ENCODE assay signal across 16 cellular contexts in the genomic region with DNA sequence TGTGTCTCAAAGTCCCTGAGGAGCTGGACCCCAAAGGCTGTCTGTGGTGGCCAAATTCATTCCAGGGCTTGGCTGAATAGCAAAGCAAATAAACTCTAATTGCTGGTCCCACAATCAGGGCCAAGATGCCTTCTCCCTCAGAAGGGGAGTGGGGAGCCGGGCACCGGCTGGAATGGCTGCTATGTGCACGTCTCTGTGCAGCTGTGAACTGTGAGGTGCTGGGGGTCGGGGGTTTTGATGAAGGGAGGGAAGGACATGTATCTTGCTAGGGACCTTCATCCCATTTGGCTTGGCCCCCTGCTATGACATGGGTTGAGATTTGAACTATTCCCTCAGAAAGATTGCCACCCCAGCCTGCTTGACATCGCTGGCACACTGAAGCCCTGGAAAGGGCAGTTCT.
"Had no signal": no experiment of that assay in that cellular context is flagged by ENCODE, and none has a peak within 500 bp of the region (broad histone marks: within the 10 kb centered on the region; RNA-seq: fewer than 3 reads in every experiment).

No MANE protein-coding gene starts in this region.

- H3K4me1 ChIP-seq: ascending aorta, esophagus muscularis mucosa, thyroid gland had no signal

- H3K27ac ChIP-seq: ascending aorta, brain microvascular endothelial cell, esophagus muscularis mucosa, thyroid gland had no signal

- H3K36me3 ChIP-seq: ascending aorta, brain microvascular endothelial cell, esophagus muscularis mucosa, thyroid gland had no signal

- H3K36me3 Mint-ChIP-seq: activated naive CD4-positive, alpha-beta T cell treated with anti-CD3 and anti-CD28 coated beads, Interleukin-2, amount 50 U/mL, for 72 hours; memory B cell had no signal

- H3K27ac Mint-ChIP-seq: activated naive CD4-positive, alpha-beta T cell treated with anti-CD3 and anti-CD28 coated beads, Interleukin-2, amount 50 U/mL, for 72 hours; effector memory CD8-positive, alpha-beta T cell; memory B cell; nephron progenitor cell had no signal

- H3K4me3 Mint-ChIP-seq: effector memory CD8-positive, alpha-beta T cell; memory B cell; nephron progenitor cell had no signal

- ATAC-seq: activated naive CD4-positive, alpha-beta T cell treated with anti-CD3 and anti-CD28 coated beads, Interleukin-2, amount 50 U/mL, for 72 hours; effector memory CD8-positive, alpha-beta T cell; left colon; stimulated activated naive CD8-positive, alpha-beta T cell treated with anti-CD3 and anti-CD28 coated beads, Interleukin-15, Interleukin-2, amounts not matched to agents 100 U/mL and 50 U/mL, for 24 hours had no signal

- H3K4me3 ChIP-seq: ascending aorta, esophagus muscularis mucosa, thyroid gland had no signal

- H3K9me3 ChIP-seq: ascending aorta, esophagus muscularis mucosa, thyroid gland had no signal

- H3K4me1 Mint-ChIP-seq: memory B cell, nephron progenitor cell had no signal

- DNase-seq: activated CD4-positive, alpha-beta T cell treated with anti-CD3 and anti-CD28 coated beads for 4 hours; activated CD4-positive, alpha-beta T cell treated with anti-CD3 and anti-CD28 coated beads, Interleukin-2, amount 50 U/mL, for 48 hours; brain microvascular endothelial cell; central memory CD4-positive, alpha-beta T cell; effector memory CD8-positive, alpha-beta T cell; nephron progenitor cell; nucleus accumbens; stimulated activated CD4-positive, alpha-beta T cell treated with anti-CD3 and anti-CD28 coated beads, Interleukin-12 subunit alpha, Interleukin-12 subunit beta, amount 100 ng/mL, for 4 hours; stimulated activated CD4-positive, alpha-beta T cell treated with anti-CD3 and anti-CD28 coated beads, Interleukin-4, amount 100 ng/mL, for 4 hours; stimulated activated naive CD8-positive, alpha-beta T cell treated with anti-CD3 and anti-CD28 coated beads, Interleukin-15, Interleukin-2, amounts not matched to agents 100 U/mL and 50 U/mL, for 24 hours; thyroid gland had no signal

- H3K9me3 Mint-ChIP-seq: activated naive CD4-positive, alpha-beta T cell treated with anti-CD3 and anti-CD28 coated beads, Interleukin-2, amount 50 U/mL, for 72 hours; effector memory CD8-positive, alpha-beta T cell; memory B cell; nephron progenitor cell had no signal

- H3K27me3 ChIP-seq: ascending aorta, thyroid gland had no signal
